In the genomic region with DNA sequence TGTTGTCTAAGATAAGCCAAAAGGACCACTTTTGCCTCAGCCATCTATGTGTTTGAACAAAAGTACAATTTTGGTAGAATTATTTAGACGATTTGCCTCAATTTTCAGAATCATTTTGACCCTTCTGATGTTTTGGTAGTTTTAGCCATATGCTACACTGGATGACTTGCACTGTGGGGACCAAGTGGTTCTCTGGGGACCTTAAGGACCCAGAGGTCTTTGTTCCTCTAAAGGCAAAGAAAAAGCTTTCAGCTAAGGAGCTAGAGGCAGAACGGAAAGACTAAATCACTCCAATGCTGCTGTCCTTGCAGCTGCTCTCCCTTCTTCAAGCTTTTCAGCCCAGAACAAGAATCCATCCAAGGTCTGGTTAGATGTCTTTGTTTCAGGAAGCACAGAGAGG, we compare ENCODE assay signal across 21 cellular contexts.
"Had no signal": no experiment of that assay in that cellular context is flagged by ENCODE, and none has a peak within 500 bp of the region (broad histone marks: within the 10 kb centered on the region; RNA-seq: fewer than 3 reads in every experiment).

No MANE protein-coding gene starts in this region.

- H3K27ac ChIP-seq: breast epithelium, left lung, neutrophil, pancreas, spleen, suprapubic skin had no signal

- H3K4me3 ChIP-seq: breast epithelium, coronary artery, left lung, pancreas, sigmoid colon, spleen, suprapubic skin had no signal

- H3K27me3 ChIP-seq: breast epithelium, left lung, pancreas, sigmoid colon, spleen, suprapubic skin had no signal

- H3K4me3 Mint-ChIP-seq: activated naive CD4-positive, alpha-beta T cell treated with anti-CD3 and anti-CD28 coated beads for 36 hours; activated naive CD8-positive, alpha-beta T cell treated with anti-CD3 and anti-CD28 coated beads, Interleukin-2, amount 50 U/mL, for 24 hours; activated T-cell treated with anti-CD3 and anti-CD28 coated beads, Interleukin-2, amount 50 U/mL, for 4 hours; naive thymus-derived CD8-positive, alpha-beta T cell; stimulated activated naive CD8-positive, alpha-beta T cell treated with anti-CD3 and anti-CD28 coated beads, Interleukin-15, Interleukin-2, amounts not matched to agents 100 ng/mL and 50 ng/mL, for 24 hours had no signal

- H3K27ac Mint-ChIP-seq: activated naive CD4-positive, alpha-beta T cell treated with anti-CD3 and anti-CD28 coated beads for 36 hours; activated naive CD8-positive, alpha-beta T cell treated with anti-CD3 and anti-CD28 coated beads, Interleukin-2, amount 50 U/mL, for 24 hours; naive thymus-derived CD8-positive, alpha-beta T cell; stimulated activated naive CD8-positive, alpha-beta T cell treated with anti-CD3 and anti-CD28 coated beads, Interleukin-15, Interleukin-2, amounts not matched to agents 100 ng/mL and 50 ng/mL, for 24 hours had no signal

- H3K9me3 Mint-ChIP-seq: activated naive CD4-positive, alpha-beta T cell treated with anti-CD3 and anti-CD28 coated beads for 36 hours; stimulated activated naive CD8-positive, alpha-beta T cell treated with anti-CD3 and anti-CD28 coated beads, Interleukin-15, Interleukin-2, amounts not matched to agents 100 ng/mL and 50 ng/mL, for 24 hours had no signal

- H3K9me3 ChIP-seq: breast epithelium, left lung, neutrophil, pancreas, sigmoid colon, spleen, suprapubic skin had no signal

- H3K4me1 ChIP-seq: breast epithelium, left lung, pancreas, suprapubic skin had no signal

- H3K36me3 ChIP-seq: breast epithelium, left lung, neutrophil, pancreas, sigmoid colon, spleen, suprapubic skin had no signal

- FAIRE-seq: pancreas had no signal

- ATAC-seq: activated CD4-positive, CD25-positive, alpha-beta regulatory T cell treated with anti-CD3 and anti-CD28 coated beads, Interleukin-2, amount 50 U/mL, for 24 hours; activated naive CD8-positive, alpha-beta T cell treated with anti-CD3 and anti-CD28 coated beads, Interleukin-2, amount 50 U/mL, for 24 hours; activated T-cell treated with anti-CD3 and anti-CD28 coated beads, Interleukin-2, amount 50 U/mL, for 4 hours; left lung; naive thymus-derived CD8-positive, alpha-beta T cell; pancreas had no signal

- DNase-seq: activated CD4-positive, alpha-beta T cell treated with anti-CD3 and anti-CD28 coated beads, Interleukin-2, amount 50 U/mL, for 1 hour; activated CD8-positive, alpha-beta memory T cell treated with anti-CD3 and anti-CD28 coated beads, Interleukin-2, amount 50 U/mL, for 4 hours; activated naive CD4-positive, alpha-beta T cell treated with anti-CD3 and anti-CD28 coated beads for 36 hours; activated naive CD8-positive, alpha-beta T cell treated with anti-CD3 and anti-CD28 coated beads, Interleukin-2, amount 50 U/mL, for 24 hours; activated T-cell treated with anti-CD3 and anti-CD28 coated beads, Interleukin-2, amount 50 U/mL, for 4 hours; anterior cingulate cortex; erythroblast; foreskin melanocyte; left lung; mammary epithelial cell; naive thymus-derived CD8-positive, alpha-beta T cell; pancreas; sigmoid colon; spleen; T1000 had no signal
